30 cellular contexts compared by ENCODE assay signal in the genomic region with DNA sequence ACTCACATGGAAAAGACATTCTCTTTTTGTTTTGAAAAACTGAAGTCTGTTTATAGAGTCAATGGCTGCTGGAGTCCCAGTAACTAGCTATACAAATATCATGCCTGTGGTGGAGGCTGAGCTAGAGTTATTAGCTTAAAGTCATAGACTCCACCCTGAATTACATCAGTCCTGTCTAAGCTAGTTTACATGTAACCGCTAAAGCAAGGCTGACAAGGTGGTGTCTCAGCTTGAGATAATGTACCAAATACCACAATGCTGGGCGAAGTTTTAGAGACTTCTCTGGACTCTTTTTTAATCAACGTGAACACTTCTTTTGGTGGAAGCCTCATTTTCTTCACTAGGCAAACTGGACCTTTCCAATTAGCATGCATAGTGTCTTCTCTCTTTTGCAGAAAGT.
DNase-seq lines count a peak whose midpoint lies in the region; ATAC-seq, FAIRE-seq and TF ChIP-seq lines count a peak whose summit lies in the region.
"Had no signal": no experiment of that assay in that cellular context is flagged by ENCODE, and none has a peak within 500 bp of the region (broad histone marks: within the 10 kb centered on the region; RNA-seq: fewer than 3 reads in every experiment).

No MANE protein-coding gene starts in this region.

- H3K23ac ChIP-seq in mesenchymal stem cell (ENCODE audit: low read length in 2 of 2): no peak overlapping the region

- H2BK5ac ChIP-seq in mesenchymal stem cell (ENCODE audit: low read depth, low read length, poor library complexity, severe bottlenecking): no peak overlapping the region

- no peak for FAIRE-seq in bronchial epithelial cell (lab: Jason Lieb, UNC)
- FAIRE-seq: endometrium, GM18507 had no signal

- no peaks in the 10 kb centered on the region for H3K9me3 Mint-ChIP-seq in activated CD8-positive, alpha-beta T cell treated with anti-CD3 and anti-CD28 coated beads, Interleukin-2, amount 10 ng/mL, durations not matched to agents 7 days and 5 days (ENCODE audit: insufficient read depth)
- H3K9me3 Mint-ChIP-seq: activated CD8-positive, alpha-beta T cell treated with anti-CD3 and anti-CD28 coated beads for 36 hours; activated naive CD4-positive, alpha-beta T cell treated with anti-CD3 and anti-CD28 coated beads, Interleukin-2, amount 50 U/mL, for 24 hours; activated T-helper 2 cell treated with anti-CD3 and anti-CD28 coated beads, Interferon-gamma antibody, Interleukin-2, Interleukin-4, amounts not matched to agents 10 μg/mL and 5 μg/mL and 100 μg/mL, durations not matched to agents 14 hours and 24 hours and 36 hours; central memory CD8-positive, alpha-beta T cell; natural killer cell; stimulated activated naive CD8-positive, alpha-beta T cell treated with anti-CD3 and anti-CD28 coated beads, Interleukin-15, Interleukin-2, amounts not matched to agents 100 ng/mL and 50 ng/mL, for 24 hours; T-helper 1 cell treated with Interleukin-12 subunit alpha and Interleukin-12 subunit beta and Interleukin-4 antibody, amounts not matched to agents 30 μg/mL and 1 μg/mL, for 36 hours had no signal

- no peak overlapping the region for H3K9ac ChIP-seq in mesenchymal stem cell (ENCODE audit: low read length)
- H3K9ac ChIP-seq: BLaER1 treated with 17β-estradiol and CSF1 and Interleukin-3, amounts not matched to agents 10 nM and 100 nM; SK-N-SH had no signal

- no peak overlapping the region for H2AK5ac ChIP-seq in mesenchymal stem cell (ENCODE audit: low read length, severe bottlenecking)

- H2BK15ac ChIP-seq in mesenchymal stem cell (ENCODE audit: low read depth, poor library complexity, severe bottlenecking): no peak overlapping the region

- peak; percentile 45 for DNase-seq in AG04450 (ENCODE audit: low read depth, low spot score)
- peak; percentile 93 for DNase-seq in NCI-H460 (ENCODE audit: extremely low read depth, low read depth)
- DNase-seq in bronchial epithelial cell (ENCODE audit: low read depth): peak; percentile 77
- peak; percentile 85 for DNase-seq in mesenchymal stem cell
- DNase-seq in NCI-H82 treated with DMSO at 0.1 percent for 48 hours (lab: John Stamatoyannopoulos, UW; ENCODE audit: unreplicated experiment): no peak
- DNase-seq in activated CD8-positive, alpha-beta T cell treated with anti-CD3 and anti-CD28 coated beads, Interleukin-2, amount 10 ng/mL, durations not matched to agents 7 days and 5 days: no peak
- DNase-seq: ACHN; activated CD4-positive, alpha-beta T cell treated with anti-CD3 and anti-CD28 coated beads for 1 hour; activated CD8-positive, alpha-beta T cell treated with anti-CD3 and anti-CD28 coated beads for 36 hours; DMS79 treated with DMSO at 0.1 percent for 48 hours; GF-D8; islet precursor cell; left ventricle myocardium superior; midbrain; natural killer cell; NCI-H2171 treated with DMSO at 0.1 percent for 48 hours; NCI-H69; SK-N-SH had no signal

- no peak overlapping the region for H4K8ac ChIP-seq in mesenchymal stem cell (ENCODE audit: low read length)

- H3K14ac ChIP-seq in mesenchymal stem cell (ENCODE audit: low read length in 2 of 2): no peak overlapping the region

- H4K91ac ChIP-seq in mesenchymal stem cell (ENCODE audit: low read length): no peak overlapping the region

- H3K36me3 Mint-ChIP-seq in activated CD8-positive, alpha-beta T cell treated with anti-CD3 and anti-CD28 coated beads, Interleukin-2, amount 10 ng/mL, durations not matched to agents 7 days and 5 days (ENCODE audit: low read depth): no peaks in the 10 kb centered on the region
- H3K36me3 Mint-ChIP-seq: natural killer cell had no signal

- H2AFZ ChIP-seq in mesenchymal stem cell (ENCODE audit: low read depth, low read length): no peak overlapping the region

- POLR2A ChIA-PET in AG04450 (lab: Yijun Ruan, JAX): no interaction called here
- POLR2A ChIA-PET in activated CD8-positive, alpha-beta T cell treated with anti-CD3 and anti-CD28 coated beads, Interleukin-2, amount 10 ng/mL, durations not matched to agents 7 days and 5 days (lab: Charles Lee): no interaction called here

- no peak overlapping the region for H3K4ac ChIP-seq in mesenchymal stem cell (ENCODE audit: low read depth in 1 of 2, low read length in 2 of 2)

- H2BK12ac ChIP-seq in mesenchymal stem cell (ENCODE audit: low read length in 2 of 2): peak overlapping the region in 1 of 2 experiments; percentile 54

- ATAC-seq in HG02970 (IDR thresholded peaks at IDR 0.05; ENCODE audit: low FRiP score, unreplicated experiment) (no peak), GM21367 (IDR thresholded peaks at IDR 0.05; ENCODE audit: unreplicated experiment) (no peak)
- no peak for ATAC-seq in activated CD8-positive, alpha-beta T cell treated with anti-CD3 and anti-CD28 coated beads, Interleukin-2, amount 10 ng/mL, durations not matched to agents 7 days and 5 days
- ATAC-seq: activated CD8-positive, alpha-beta T cell treated with anti-CD3 and anti-CD28 coated beads for 36 hours; HCT116; left ventricle myocardium superior; natural killer cell had no signal

- 84% methylated on average over 3 of the region's 3 CpGs for WGBS in mesenchymal stem cell

- H3K4me3 ChIP-seq in AG04450 (ENCODE audit: low read depth, low read length) (no peak overlapping the region), bronchial epithelial cell (ENCODE audit: low read depth, low read length) (no peak overlapping the region), mesenchymal stem cell (ENCODE audit: insufficient read depth in 1 of 2, low read depth in 1 of 2, low read length in 2 of 2) (no peak overlapping the region)
- H3K4me3 ChIP-seq: BLaER1 treated with 17β-estradiol and CSF1 and Interleukin-3, amounts not matched to agents 10 nM and 100 nM had no signal

- no peak overlapping the region for H3K4me3 Mint-ChIP-seq in activated CD8-positive, alpha-beta T cell treated with anti-CD3 and anti-CD28 coated beads, Interleukin-2, amount 10 ng/mL, durations not matched to agents 7 days and 5 days
- H3K4me3 Mint-ChIP-seq: activated CD8-positive, alpha-beta T cell treated with anti-CD3 and anti-CD28 coated beads for 36 hours; activated naive CD4-positive, alpha-beta T cell treated with anti-CD3 and anti-CD28 coated beads, Interleukin-2, amount 50 U/mL, for 24 hours; central memory CD8-positive, alpha-beta T cell; natural killer cell; stimulated activated naive CD8-positive, alpha-beta T cell treated with anti-CD3 and anti-CD28 coated beads, Interleukin-15, Interleukin-2, amounts not matched to agents 100 ng/mL and 50 ng/mL, for 24 hours; T-helper 1 cell treated with Interleukin-12 subunit alpha and Interleukin-12 subunit beta and Interleukin-4 antibody, amounts not matched to agents 30 μg/mL and 1 μg/mL, for 36 hours had no signal

- H3K36me3 ChIP-seq in bronchial epithelial cell (ENCODE audit: control insufficient read depth, insufficient read depth, low read length): no peaks in the 10 kb centered on the region
- H3K36me3 ChIP-seq in mesenchymal stem cell (ENCODE audit: control insufficient read depth in 1 of 2, insufficient read depth in 2 of 2, low read depth in 1 of 2, low read length in 2 of 2): no peaks in the 10 kb centered on the region
- H3K36me3 ChIP-seq: BLaER1 treated with 17β-estradiol and CSF1 and Interleukin-3, amounts not matched to agents 10 nM and 100 nM had no signal

- CTCF ChIA-PET in AG04450 (lab: Charles Lee): interaction anchor here (0.6 to 2.2 kb wide), 6 partner anchors 27 to 476 kb away, joined by 3 to 10 read pairs (median 4); no protein-coding TSS in a partner anchor
- CTCF ChIA-PET in activated CD8-positive, alpha-beta T cell treated with anti-CD3 and anti-CD28 coated beads, Interleukin-2, amount 10 ng/mL, durations not matched to agents 7 days and 5 days (lab: Charles Lee): no interaction called here

- no peak overlapping the region for H3K18ac ChIP-seq in mesenchymal stem cell (ENCODE audit: low read depth in 1 of 2, low read length in 2 of 2)

- H3K27ac ChIP-seq in AG04450 (ENCODE audit: low read depth, low read length) (no peak overlapping the region), mesenchymal stem cell (ENCODE audit: low read length, poor library complexity, severe bottlenecking) (no peak overlapping the region)
- H3K27ac ChIP-seq: BLaER1 treated with 17β-estradiol and CSF1 and Interleukin-3, amounts not matched to agents 10 nM and 100 nM; HL-60 had no signal

- no peak overlapping the region for H2BK120ac ChIP-seq in mesenchymal stem cell (ENCODE audit: low read depth, low read length)

- H3K9me3 ChIP-seq in AG04450 (ENCODE audit: control insufficient read depth, insufficient read depth, low read length) (no peaks in the 10 kb centered on the region), mesenchymal stem cell (ENCODE audit: control insufficient read depth, low read length) (no peaks in the 10 kb centered on the region)
- H3K9me3 ChIP-seq: BLaER1 treated with 17β-estradiol and CSF1 and Interleukin-3, amounts not matched to agents 10 nM and 100 nM; SK-N-SH had no signal

- no peaks in the 10 kb centered on the region for H3K4me1 Mint-ChIP-seq in activated CD8-positive, alpha-beta T cell treated with anti-CD3 and anti-CD28 coated beads, Interleukin-2, amount 10 ng/mL, durations not matched to agents 7 days and 5 days (ENCODE audit: low read depth)
- H3K4me1 Mint-ChIP-seq: activated naive CD4-positive, alpha-beta T cell treated with anti-CD3 and anti-CD28 coated beads, Interleukin-2, amount 50 U/mL, for 24 hours; central memory CD8-positive, alpha-beta T cell; natural killer cell had no signal

- H3K4me1 ChIP-seq in mesenchymal stem cell (ENCODE audit: control insufficient read depth, insufficient read depth, low read depth, low read length): no peaks in the 10 kb centered on the region
- H3K4me1 ChIP-seq: BLaER1 treated with 17β-estradiol and CSF1 and Interleukin-3, amounts not matched to agents 10 nM and 100 nM had no signal

- TF ChIP-seq CTCF in AG04450 (IDR thresholded peaks at IDR 0.05; ENCODE audit: low read depth, low read length): no peak
- no peak for TF ChIP-seq CTCF in bronchial epithelial cell (IDR thresholded peaks at IDR 0.05; ENCODE audit: insufficient read depth, low read length, severe bottlenecking)

- no peaks in the 10 kb centered on the region for H3K79me1 ChIP-seq in mesenchymal stem cell (replicated peaks; ENCODE audit: low read length, poor library complexity, severe bottlenecking)

- no peak overlapping the region for H3K27ac Mint-ChIP-seq in activated CD8-positive, alpha-beta T cell treated with anti-CD3 and anti-CD28 coated beads, Interleukin-2, amount 10 ng/mL, durations not matched to agents 7 days and 5 days
- H3K27ac Mint-ChIP-seq: activated CD8-positive, alpha-beta T cell treated with anti-CD3 and anti-CD28 coated beads for 36 hours; activated naive CD4-positive, alpha-beta T cell treated with anti-CD3 and anti-CD28 coated beads, Interleukin-2, amount 50 U/mL, for 24 hours; activated T-helper 2 cell treated with anti-CD3 and anti-CD28 coated beads, Interferon-gamma antibody, Interleukin-2, Interleukin-4, amounts not matched to agents 10 μg/mL and 5 μg/mL and 100 μg/mL, durations not matched to agents 14 hours and 24 hours and 36 hours; natural killer cell; stimulated activated naive CD8-positive, alpha-beta T cell treated with anti-CD3 and anti-CD28 coated beads, Interleukin-15, Interleukin-2, amounts not matched to agents 100 ng/mL and 50 ng/mL, for 24 hours; T-helper 1 cell treated with Interleukin-12 subunit alpha and Interleukin-12 subunit beta and Interleukin-4 antibody, amounts not matched to agents 30 μg/mL and 1 μg/mL, for 36 hours had no signal

- H3K27me3 Mint-ChIP-seq in activated CD8-positive, alpha-beta T cell treated with anti-CD3 and anti-CD28 coated beads, Interleukin-2, amount 10 ng/mL, durations not matched to agents 7 days and 5 days (ENCODE audit: low read depth): no peaks in the 10 kb centered on the region
- H3K27me3 Mint-ChIP-seq: activated naive CD4-positive, alpha-beta T cell treated with anti-CD3 and anti-CD28 coated beads, Interleukin-2, amount 50 U/mL, for 24 hours; central memory CD8-positive, alpha-beta T cell; stimulated activated naive CD8-positive, alpha-beta T cell treated with anti-CD3 and anti-CD28 coated beads, Interleukin-15, Interleukin-2, amounts not matched to agents 100 ng/mL and 50 ng/mL, for 24 hours had no signal

- H3K27me3 ChIP-seq in AG04450 (ENCODE audit: control insufficient read depth, insufficient read depth, low read length) (no peaks in the 10 kb centered on the region), bronchial epithelial cell (ENCODE audit: control insufficient read depth, insufficient read depth, low read length) (no peaks in the 10 kb centered on the region), mesenchymal stem cell (ENCODE audit: control insufficient read depth in 1 of 2, insufficient read depth in 1 of 2, low read length in 2 of 2) (no peaks in the 10 kb centered on the region)
- H3K27me3 ChIP-seq: BLaER1 treated with 17β-estradiol and CSF1 and Interleukin-3, amounts not matched to agents 10 nM and 100 nM had no signal

- H3K4me2 ChIP-seq in mesenchymal stem cell (ENCODE audit: low read length, poor library complexity, severe bottlenecking): no peak overlapping the region
- H3K4me2 ChIP-seq: BLaER1 treated with 17β-estradiol and CSF1 and Interleukin-3, amounts not matched to agents 10 nM and 100 nM; SK-N-SH had no signal

Comparison
In these comparisons a context has a peak if more than half of its experiments do, and no peak if none do; other contexts are left out.
1. DNase-seq: peak in AG04450 (single experiment), NCI-H460 (single experiment), bronchial epithelial cell (single experiment) and mesenchymal stem cell (single experiment); none in NCI-H82 treated with DMSO at 0.1 percent for 48 hours (single experiment) and activated CD8-positive, alpha-beta T cell treated with anti-CD3 and anti-CD28 coated beads, Interleukin-2, amount 10 ng/mL, durations not matched to agents 7 days and 5 days (single experiment).